Comparison of ENCODE assay signal across 8 cellular contexts in genomic region chr9:113349434-113350337, GRCh38. TPM values are rescaled to one million over a fixed set of nuclear protein-coding genes. Genes with fewer than 3 reads are reported as not detected.
DNase-seq lines count a peak whose midpoint lies in the region; ATAC-seq and TF ChIP-seq lines count a peak whose summit lies in the region.

Gene BSPRY, plus strand, starts transcription at chr9:113349541. Its CDS starts 39 bp downstream, at chr9:113349580.

- peak; percentile 20 for DNase-seq in activated gamma-delta T cell (lab: John Stamatoyannopoulos, UW)
- DNase-seq in activated gamma-delta T cell treated with Interleukin-2 at 50 U/mL for 16 hours, result no peak
- DNase-seq in IMR-90, result no peak
- DNase-seq in activated CD4-positive, alpha-beta T cell treated with anti-CD3 and anti-CD28 coated beads, Interleukin-2, amount 50 U/mL, for 48 hours, result peak; percentile 36 to 40
- no peak for DNase-seq in esophagus squamous epithelium (lab: John Stamatoyannopoulos, UW)
- no peak for DNase-seq in neuronal stem cell (ENCODE audit: low spot score)
- DNase-seq in COR-L47 (lab: John Stamatoyannopoulos, UW), result no peak
- DNase-seq in Ammon's horn (ENCODE audit: low spot score), result no peak

- in situ Hi-C loops in IMR-90 (cut with MboI; ENCODE audit: low sequenced_read_pairs), result no loop called here

- H3K14ac ChIP-seq in IMR-90 (replicated peaks; ENCODE audit: low read depth, low read length) (no peak within 1 kb of the TSS), neuronal stem cell (ENCODE audit: low read length) (no peak within 1 kb of the TSS)

- no peaks in the 10 kb centered on the region for H3K4me1 ChIP-seq in IMR-90 (ENCODE audit: control insufficient read depth, insufficient read depth, low read length)
- H3K4me1 ChIP-seq in esophagus squamous epithelium, result peaks cover 8 to 36% (median 9%) of the 10 kb centered on the region in 3 donors
- peaks cover 0 to 2% of the 10 kb centered on the region in 2 donors for H3K4me1 ChIP-seq in neuronal stem cell (ENCODE audit: control insufficient read depth in 2 of 2, insufficient read depth in 1 of 2, low read depth in 1 of 2, low read length in 2 of 2)

- no peak within 1 kb of the TSS for H2BK120ac ChIP-seq in IMR-90 (ENCODE audit: low read depth, low read length)
- H2BK120ac ChIP-seq in neuronal stem cell (ENCODE audit: low read depth, low read length), result no peak within 1 kb of the TSS

- H3K9me3 ChIP-seq in IMR-90 (ENCODE audit: control insufficient read depth, insufficient read depth, low read length), result no peaks in the 10 kb centered on the region
- no peaks in the 10 kb centered on the region for H3K9me3 ChIP-seq in esophagus squamous epithelium
- peaks cover 0 to 3% of the 10 kb centered on the region in 2 donors for H3K9me3 ChIP-seq in neuronal stem cell (replicated peaks in 1 of 2; ENCODE audit: control insufficient read depth in 2 of 2, insufficient read depth in 1 of 2, low read depth in 1 of 2, low read length in 2 of 2)

- no peak within 1 kb of the TSS for H3K18ac ChIP-seq in IMR-90 (ENCODE audit: low read depth, low read length)
- H3K18ac ChIP-seq in neuronal stem cell (ENCODE audit: low read length), result peak within 1 kb of the TSS; percentile 83

- H4K91ac ChIP-seq in IMR-90 (ENCODE audit: insufficient read depth, low read depth, low read length), result no peak within 1 kb of the TSS
- no peak within 1 kb of the TSS for H4K91ac ChIP-seq in neuronal stem cell (ENCODE audit: low read depth, low read length, poor library complexity)

- no peak within 1 kb of the TSS for H3K4ac ChIP-seq in IMR-90 (ENCODE audit: low read depth, low read length)
- H3K4ac ChIP-seq in neuronal stem cell (ENCODE audit: low read length), result no peak within 1 kb of the TSS

- no peak for TF ChIP-seq POLR2A in IMR-90 (IDR thresholded peaks at IDR 0.05; ENCODE audit: low read depth, low read length)
- TF ChIP-seq POLR2A in esophagus squamous epithelium (IDR thresholded peaks at IDR 0.05), result peak in 1 of 4 donors; percentile 14

- H3K4me3 ChIP-seq in IMR-90 (ENCODE audit: insufficient read depth, low read depth, low read length), result no peak within 1 kb of the TSS
- H3K4me3 ChIP-seq in esophagus squamous epithelium, result peak within 1 kb of the TSS; percentile 42 to 71 (median 64)
- H3K4me3 ChIP-seq in neuronal stem cell (ENCODE audit: low read length in 2 of 2), result peak within 1 kb of the TSS; percentile 24 to 77

- no peak within 1 kb of the TSS for H2BK20ac ChIP-seq in IMR-90 (ENCODE audit: low read depth, low read length)

- H3K4me2 ChIP-seq in IMR-90 (ENCODE audit: low read depth, low read length) (no peak within 1 kb of the TSS; the same call in 1 of the 2 replicates), neuronal stem cell (ENCODE audit: insufficient read depth, low read length, poor library complexity, severe bottlenecking) (peak within 1 kb of the TSS; percentile 67)

- H3K9ac ChIP-seq in IMR-90 (ENCODE audit: low read depth, low read length), result no peak within 1 kb of the TSS
- H3K9ac ChIP-seq in neuronal stem cell (ENCODE audit: low read depth, low read length, poor library complexity), result no peak within 1 kb of the TSS

- H2AK5ac ChIP-seq in IMR-90 (ENCODE audit: low read depth, low read length) (no peak within 1 kb of the TSS), neuronal stem cell (ENCODE audit: low read depth, low read length) (no peak within 1 kb of the TSS)

- H2AK9ac ChIP-seq in IMR-90 (replicated peaks; ENCODE audit: low read depth, low read length, poor library complexity), result no peak within 1 kb of the TSS

- H2BK15ac ChIP-seq in IMR-90 (ENCODE audit: low read depth, low read length) (no peak within 1 kb of the TSS), neuronal stem cell (ENCODE audit: low read length) (no peak within 1 kb of the TSS)

- 2% methylated on average over 18 of the region's 80 CpGs; no CpG with 5 or more reads in 1 of the 2 experiments for WGBS in IMR-90 (ENCODE audit: extremely low coverage in 2 of 2, insufficient read length in 1 of 2), 2 experiments
- WGBS in esophagus squamous epithelium, 2 donors, result 3 to 9% methylated on average over 19 to 24 of the region's 80 CpGs
- WGBS in neuronal stem cell (ENCODE audit: extremely low coverage in 2 of 2, insufficient read length in 2 of 2, insufficient replicate concordance in 1 of 2), 2 donors, result no CpG with 5 or more reads among the region's 80 CpGs

- H3K36me3 ChIP-seq in IMR-90 (ENCODE audit: control insufficient read depth, insufficient read depth, low read length) (no peaks in the 10 kb centered on the region), esophagus squamous epithelium (peaks cover 0 to 3% (median 0%) of the 10 kb centered on the region in 3 donors), neuronal stem cell (replicated peaks in 1 of 2; ENCODE audit: control insufficient read depth in 2 of 2, insufficient read depth in 2 of 2, low read length in 2 of 2) (no peaks in the 10 kb centered on the region)

- H3K27me3 ChIP-seq in IMR-90 (ENCODE audit: control insufficient read depth, insufficient read depth, low read length) (peaks cover 67% of the 10 kb centered on the region), esophagus squamous epithelium (peaks cover 0 to 39% (median 0%) of the 10 kb centered on the region in 4 donors), neuronal stem cell (ENCODE audit: control insufficient read depth in 3 of 3, insufficient read depth in 3 of 3, low read depth in 1 of 3, low read length in 3 of 3) (peaks cover 14 to 89% (median 37%) of the 10 kb centered on the region in 3 experiments)

- H4K8ac ChIP-seq in IMR-90 (ENCODE audit: low read depth in 2 of 2, low read length in 2 of 2) (no peak within 1 kb of the TSS), neuronal stem cell (ENCODE audit: low read depth, low read length) (no peak within 1 kb of the TSS)

- dilution Hi-C loops in IMR-90 (cut with HindIII; ENCODE audit: low sequenced_read_pairs, unreplicated experiment), result no loop called here

- H3K23ac ChIP-seq in IMR-90 (ENCODE audit: low read depth, low read length) (peak within 1 kb of the TSS; percentile 31; the same call in 1 of the 2 replicates), neuronal stem cell (ENCODE audit: low read depth, low read length, poor library complexity) (no peak within 1 kb of the TSS)

- H3K79me1 ChIP-seq in IMR-90 (ENCODE audit: low read depth in 1 of 2, low read length in 2 of 2), result no peaks in the 10 kb centered on the region
- H3K79me1 ChIP-seq in neuronal stem cell (ENCODE audit: low read depth, low read length), result no peaks in the 10 kb centered on the region

- H2BK5ac ChIP-seq in IMR-90 (ENCODE audit: low read depth, low read length, poor library complexity, severe bottlenecking) (no peak within 1 kb of the TSS), neuronal stem cell (ENCODE audit: low read length) (no peak within 1 kb of the TSS)

- TF ChIP-seq CTCF in IMR-90 (conservative IDR thresholded peaks at IDR 0.05; ENCODE audit: low read depth, low read length) (no peak), esophagus squamous epithelium (IDR thresholded peaks at IDR 0.05) (no peak)

- H2BK12ac ChIP-seq in neuronal stem cell (ENCODE audit: low read length), result no peak within 1 kb of the TSS

- no peak within 1 kb of the TSS for H3K56ac ChIP-seq in IMR-90 (ENCODE audit: extremely low read depth, insufficient read depth, low read length)

- CTCF ChIA-PET in IMR-90 (lab: Yijun Ruan, JAX), result no interaction called here

- POLR2A ChIA-PET in IMR-90 (lab: Charles Lee; ENCODE audit: unreplicated experiment), result no interaction called here

- TF ChIP-seq RAD21 in IMR-90 (IDR thresholded peaks at IDR 0.05; ENCODE audit: low read length), result no peak

- H3K9me1 ChIP-seq in IMR-90 (ENCODE audit: insufficient read depth, low read length), result no peaks in the 10 kb centered on the region

- H2AFZ ChIP-seq in IMR-90 (replicated peaks; ENCODE audit: low read length, poor library complexity), result peak within 1 kb of the TSS; percentile 12
- peak within 1 kb of the TSS; percentile 83 for H2AFZ ChIP-seq in neuronal stem cell (ENCODE audit: low read length)

- no peak within 1 kb of the TSS for H4K5ac ChIP-seq in IMR-90 (ENCODE audit: low read depth, low read length)

- ATAC-seq in IMR-90 (ENCODE audit: low read depth), result peak; percentile 61

- intact Hi-C loops in IMR-90 (cut with micrococcal nuclease), result no loop called here
- intact Hi-C loops in esophagus squamous epithelium (cut with DNase I), result no loop called here

- H3K27ac ChIP-seq in IMR-90 (ENCODE audit: insufficient read depth, low read length), result no peak within 1 kb of the TSS
- H3K27ac ChIP-seq in esophagus squamous epithelium, result peak within 1 kb of the TSS; percentile 23 to 84 (median 64)
- H3K27ac ChIP-seq in neuronal stem cell (replicated peaks; ENCODE audit: low read length), result no peak within 1 kb of the TSS

- no peaks in the 10 kb centered on the region for H4K20me1 ChIP-seq in IMR-90 (ENCODE audit: insufficient read depth, low read length)

- BruUV-seq in IMR-90 (replicated peaks; lab: Mats Ljungman, UMichigan), result no TSS peak

TF ChIP-seq in IMR-90, 13 proteins besides CTCF, POLR2A, EP300 and RAD21 (continues in another document):
- TF ChIP-seq, protein P1, sequence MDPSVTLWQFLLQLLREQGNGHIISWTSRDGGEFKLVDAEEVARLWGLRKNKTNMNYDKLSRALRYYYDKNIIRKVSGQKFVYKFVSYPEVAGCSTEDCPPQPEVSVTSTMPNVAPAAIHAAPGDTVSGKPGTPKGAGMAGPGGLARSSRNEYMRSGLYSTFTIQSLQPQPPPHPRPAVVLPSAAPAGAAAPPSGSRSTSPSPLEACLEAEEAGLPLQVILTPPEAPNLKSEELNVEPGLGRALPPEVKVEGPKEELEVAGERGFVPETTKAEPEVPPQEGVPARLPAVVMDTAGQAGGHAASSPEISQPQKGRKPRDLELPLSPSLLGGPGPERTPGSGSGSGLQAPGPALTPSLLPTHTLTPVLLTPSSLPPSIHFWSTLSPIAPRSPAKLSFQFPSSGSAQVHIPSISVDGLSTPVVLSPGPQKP (IDR thresholded peaks at IDR 0.05; ENCODE audit: borderline replicate concordance, low read depth, low read length), result no peak
- no peak for TF ChIP-seq NFE2L2 (IDR thresholded peaks at IDR 0.05; ENCODE audit: low read depth, low read length)
- TF ChIP-seq RCOR1 (IDR thresholded peaks at IDR 0.05; ENCODE audit: insufficient replicate concordance, low read length), result no peak
- TF ChIP-seq RFX5 (IDR thresholded peaks at IDR 0.05; ENCODE audit: low read depth, low read length), result no peak
- TF ChIP-seq FOS (IDR thresholded peaks at IDR 0.05; ENCODE audit: low read depth, low read length), result no peak
- TF ChIP-seq BHLHE40 (IDR thresholded peaks at IDR 0.05; ENCODE audit: low read depth, low read length), result no peak

RNA-seq across cellular contexts. Expression of gene BSPRY, which starts in this region (rescaled TPM):
- total RNA-seq in IMR-90 (2012; rRNA removed) (not detected in 2 replicates), esophagus squamous epithelium (10 to 100 TPM; 18.1 to 50.1 (median 37.6) TPM)
- polyA plus RNA-seq in IMR-90 (2012; rRNA removed), result not detected in 2 replicates
- not detected in 2 replicates for polyA plus RNA-seq in IMR-90 (2012; cell fraction: cytosol; rRNA removed)
- polyA plus RNA-seq in IMR-90 (2012; cell fraction: nucleus; rRNA removed; ENCODE audit: low replicate concordance), result not detected in 2 replicates
- polyA plus RNA-seq in neuronal stem cell (2013, experiment 1 of 2), result 0.01 TPM
- polyA plus RNA-seq in neuronal stem cell (2013, experiment 2 of 2), result 0.01 TPM

Comparison
In these comparisons a context has a peak if more than half of its experiments do, and no peak if none do; other contexts are left out.
1. RNA of gene BSPRY (total RNA-seq): 18.1 to 50.1 TPM in esophagus squamous epithelium; not detected in IMR-90; every median in the first group is over 10 times any median in the second.
2. DNase-seq: peak in activated gamma-delta T cell (single experiment) and activated CD4-positive, alpha-beta T cell treated with anti-CD3 and anti-CD28 coated beads, Interleukin-2, amount 50 U/mL, for 48 hours (2 of 2); none in activated gamma-delta T cell treated with Interleukin-2 at 50 U/mL for 16 hours (single experiment), IMR-90 (single experiment), esophagus squamous epithelium (single experiment), neuronal stem cell (single experiment), COR-L47 (single experiment) and Ammon's horn (single experiment).
3. Peak in ATAC-seq in IMR-90; RNA of the gene not detected or under 1 TPM.
4. H3K27ac ChIP-seq: peak in esophagus squamous epithelium (4 of 4); none in IMR-90 (single experiment) and neuronal stem cell (single experiment).